Comparison of ENCODE assay signal across 2 cellular contexts in the genomic region with DNA sequence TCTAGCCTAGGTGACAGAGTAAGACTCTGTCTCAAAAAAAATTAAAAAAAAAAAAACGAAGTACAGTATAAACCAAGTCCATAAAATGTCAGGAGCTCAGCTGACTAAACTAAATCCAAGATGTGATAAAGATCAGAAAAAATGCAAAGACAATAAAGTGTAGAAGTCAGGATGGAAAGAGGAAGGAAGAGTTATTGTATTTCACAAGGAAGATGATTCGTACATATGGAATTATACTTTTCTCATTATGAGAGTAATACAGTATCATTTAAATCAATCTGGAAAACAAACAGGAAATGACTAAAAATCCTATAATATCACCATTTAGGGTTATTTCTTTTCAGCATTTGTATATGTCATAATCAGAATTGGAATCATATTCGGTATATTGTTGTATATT.
TF ChIP-seq lines count a peak whose summit lies in the region.

No MANE protein-coding gene starts in this region.

TF ChIP-seq in HEK293, 187 proteins besides CTCF, POLR2A, EP300 and RAD21:
- TF ChIP-seq ZNF501 (tag by site-specific recombination; IDR thresholded peaks at IDR 0.05) (no peak), SP3 (tag by site-specific recombination; IDR thresholded peaks at IDR 0.05) (0 out of 2 replicates have a peak, but pooled peaks have one; percentile 21), ZNF514 (tag by site-specific recombination; IDR thresholded peaks at IDR 0.05) (no peak), ZNF416 (tag by site-specific recombination; IDR thresholded peaks at IDR 0.05) (no peak)
- TF ChIP-seq, protein P1, sequence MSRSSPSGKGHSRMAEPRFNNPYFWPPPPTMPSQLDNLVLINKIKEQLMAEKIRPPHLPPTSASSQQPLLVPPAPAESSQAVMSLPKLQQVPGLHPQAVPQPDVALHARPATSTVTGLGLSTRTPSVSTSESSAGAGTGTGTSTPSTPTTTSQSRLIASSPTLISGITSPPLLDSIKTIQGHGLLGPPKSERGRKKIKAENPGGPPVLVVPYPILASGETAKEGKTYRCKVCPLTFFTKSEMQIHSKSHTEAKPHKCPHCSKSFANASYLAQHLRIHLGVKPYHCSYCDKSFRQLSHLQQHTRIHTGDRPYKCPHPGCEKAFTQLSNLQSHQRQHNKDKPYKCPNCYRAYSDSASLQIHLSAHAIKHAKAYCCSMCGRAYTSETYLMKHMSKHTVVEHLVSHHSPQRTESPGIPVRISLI (tag by site-specific recombination; IDR thresholded peaks at IDR 0.05): 0 out of 2 replicates have a peak, but pooled peaks have one; percentile 35
- TF ChIP-seq, protein P2, sequence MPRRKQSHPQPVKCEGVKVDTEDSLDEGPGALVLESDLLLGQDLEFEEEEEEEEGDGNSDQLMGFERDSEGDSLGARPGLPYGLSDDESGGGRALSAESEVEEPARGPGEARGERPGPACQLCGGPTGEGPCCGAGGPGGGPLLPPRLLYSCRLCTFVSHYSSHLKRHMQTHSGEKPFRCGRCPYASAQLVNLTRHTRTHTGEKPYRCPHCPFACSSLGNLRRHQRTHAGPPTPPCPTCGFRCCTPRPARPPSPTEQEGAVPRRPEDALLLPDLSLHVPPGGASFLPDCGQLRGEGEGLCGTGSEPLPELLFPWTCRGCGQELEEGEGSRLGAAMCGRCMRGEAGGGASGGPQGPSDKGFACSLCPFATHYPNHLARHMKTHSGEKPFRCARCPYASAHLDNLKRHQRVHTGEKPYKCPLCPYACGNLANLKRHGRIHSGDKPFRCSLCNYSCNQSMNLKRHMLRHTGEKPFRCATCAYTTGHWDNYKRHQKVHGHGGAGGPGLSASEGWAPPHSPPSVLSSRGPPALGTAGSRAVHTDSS (tag by site-specific recombination; IDR thresholded peaks at IDR 0.05): no peak

TF ChIP-seq in HepG2, 621 proteins besides CTCF, POLR2A, EP300 and RAD21:
- TF ChIP-seq ZNF7 (CRISPR knock-in tag; IDR thresholded peaks at IDR 0.05): no peak
- TF ChIP-seq MAZ (IDR thresholded peaks at IDR 0.05; ENCODE audit: borderline replicate concordance, low read depth, low read length): no peak
- no peak for TF ChIP-seq MAZ (CRISPR knock-in tag; IDR thresholded peaks at IDR 0.05; ENCODE audit: low read depth)
- TF ChIP-seq, protein P3, sequence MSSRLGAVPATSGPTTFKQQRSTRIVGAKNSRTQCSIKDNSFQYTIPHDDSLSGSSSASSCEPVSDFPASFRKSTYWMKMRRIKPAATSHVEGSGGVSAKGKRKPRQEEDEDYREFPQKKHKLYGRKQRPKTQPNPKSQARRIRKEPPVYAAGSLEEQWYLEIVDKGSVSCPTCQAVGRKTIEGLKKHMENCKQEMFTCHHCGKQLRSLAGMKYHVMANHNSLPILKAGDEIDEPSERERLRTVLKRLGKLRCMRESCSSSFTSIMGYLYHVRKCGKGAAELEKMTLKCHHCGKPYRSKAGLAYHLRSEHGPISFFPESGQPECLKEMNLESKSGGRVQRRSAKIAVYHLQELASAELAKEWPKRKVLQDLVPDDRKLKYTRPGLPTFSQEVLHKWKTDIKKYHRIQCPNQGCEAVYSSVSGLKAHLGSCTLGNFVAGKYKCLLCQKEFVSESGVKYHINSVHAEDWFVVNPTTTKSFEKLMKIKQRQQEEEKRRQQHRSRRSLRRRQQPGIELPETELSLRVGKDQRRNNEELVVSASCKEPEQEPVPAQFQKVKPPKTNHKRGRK (CRISPR knock-in tag; IDR thresholded peaks at IDR 0.05): no peak
- TF ChIP-seq, protein P4, sequence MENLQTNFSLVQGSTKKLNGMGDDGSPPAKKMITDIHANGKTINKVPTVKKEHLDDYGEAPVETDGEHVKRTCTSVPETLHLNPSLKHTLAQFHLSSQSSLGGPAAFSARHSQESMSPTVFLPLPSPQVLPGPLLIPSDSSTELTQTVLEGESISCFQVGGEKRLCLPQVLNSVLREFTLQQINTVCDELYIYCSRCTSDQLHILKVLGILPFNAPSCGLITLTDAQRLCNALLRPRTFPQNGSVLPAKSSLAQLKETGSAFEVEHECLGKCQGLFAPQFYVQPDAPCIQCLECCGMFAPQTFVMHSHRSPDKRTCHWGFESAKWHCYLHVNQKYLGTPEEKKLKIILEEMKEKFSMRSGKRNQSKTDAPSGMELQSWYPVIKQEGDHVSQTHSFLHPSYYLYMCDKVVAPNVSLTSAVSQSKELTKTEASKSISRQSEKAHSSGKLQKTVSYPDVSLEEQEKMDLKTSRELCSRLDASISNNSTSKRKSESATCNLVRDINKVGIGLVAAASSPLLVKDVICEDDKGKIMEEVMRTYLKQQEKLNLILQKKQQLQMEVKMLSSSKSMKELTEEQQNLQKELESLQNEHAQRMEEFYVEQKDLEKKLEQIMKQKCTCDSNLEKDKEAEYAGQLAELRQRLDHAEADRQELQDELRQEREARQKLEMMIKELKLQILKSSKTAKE (CRISPR knock-in tag; IDR thresholded peaks at IDR 0.05; ENCODE audit: borderline replicate concordance): no peak
- TF ChIP-seq, protein P5, sequence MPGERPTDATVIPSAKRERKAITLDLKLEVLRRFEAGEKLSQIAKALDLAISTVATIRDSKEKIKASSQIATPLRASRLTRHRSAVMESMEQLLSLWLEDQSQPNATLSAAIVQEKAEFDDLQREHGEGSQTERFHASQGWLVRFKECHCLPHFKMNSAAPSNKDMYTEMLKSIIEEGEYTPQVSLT (CRISPR knock-in tag; IDR thresholded peaks at IDR 0.05; ENCODE audit: borderline replicate concordance, low read depth): no peak
- TF ChIP-seq SMAD1 (CRISPR knock-in tag; IDR thresholded peaks at IDR 0.05; ENCODE audit: borderline replicate concordance, low read depth): no peak
- TF ChIP-seq ZNF350 (CRISPR knock-in tag; IDR thresholded peaks at IDR 0.05; ENCODE audit: borderline replicate concordance, low read depth): no peak
- TF ChIP-seq, protein P6, sequence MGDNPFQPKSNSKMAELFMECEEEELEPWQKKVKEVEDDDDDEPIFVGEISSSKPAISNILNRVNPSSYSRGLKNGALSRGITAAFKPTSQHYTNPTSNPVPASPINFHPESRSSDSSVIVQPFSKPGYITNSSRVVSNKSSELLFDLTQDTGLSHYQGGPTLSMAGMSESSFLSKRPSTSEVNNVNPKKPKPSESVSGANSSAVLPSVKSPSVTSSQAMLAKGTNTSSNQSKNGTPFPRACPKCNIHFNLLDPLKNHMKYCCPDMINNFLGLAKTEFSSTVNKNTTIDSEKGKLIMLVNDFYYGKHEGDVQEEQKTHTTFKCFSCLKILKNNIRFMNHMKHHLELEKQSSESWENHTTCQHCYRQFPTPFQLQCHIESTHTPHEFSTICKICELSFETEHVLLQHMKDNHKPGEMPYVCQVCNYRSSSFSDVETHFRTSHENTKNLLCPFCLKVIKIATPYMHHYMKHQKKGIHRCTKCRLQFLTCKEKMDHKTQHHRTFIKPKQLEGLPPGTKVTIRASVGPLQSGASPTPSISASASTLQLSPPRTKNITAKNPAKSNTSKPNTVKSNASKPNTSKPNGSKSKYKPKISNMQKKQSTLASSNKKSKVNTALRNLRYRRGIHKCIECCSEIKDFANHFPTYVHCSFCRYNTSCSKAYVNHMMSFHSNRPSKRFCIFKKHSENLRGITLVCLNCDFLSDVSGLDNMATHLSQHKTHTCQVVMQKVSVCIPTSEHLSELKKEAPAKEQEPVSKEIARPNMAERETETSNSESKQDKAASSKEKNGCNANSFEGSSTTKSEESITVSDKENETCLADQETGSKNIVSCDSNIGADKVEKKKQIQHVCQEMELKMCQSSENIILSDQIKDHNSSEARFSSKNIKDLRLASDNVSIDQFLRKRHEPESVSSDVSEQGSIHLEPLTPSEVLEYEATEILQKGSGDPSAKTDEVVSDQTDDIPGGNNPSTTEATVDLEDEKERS (CRISPR knock-in tag; IDR thresholded peaks at IDR 0.05): no peak
- no peak for TF ChIP-seq ZMAT3 (CRISPR knock-in tag; conservative IDR thresholded peaks at IDR 0.05)
- no peak for TF ChIP-seq CREB1 (IDR thresholded peaks at IDR 0.05)
- no peak for TF ChIP-seq CREB1 (CRISPR knock-in tag; IDR thresholded peaks at IDR 0.05)
